ENCODE assay signal across 8 cellular contexts in genomic region chr2:206442854-206443734, GRCh38. TPM values are rescaled to one million over a fixed set of nuclear protein-coding genes. Genes with fewer than 3 reads are reported as not detected.
DNase-seq lines count a peak whose midpoint lies in the region; ATAC-seq, FAIRE-seq and TF ChIP-seq lines count a peak whose summit lies in the region.

Gene ADAM23, plus strand, starts transcription at chr2:206443532. Its CDS starts 335 bp downstream, at chr2:206443867.

- H3K9me3 ChIP-seq in esophagus squamous epithelium: no peaks in the 10 kb centered on the region
- H3K9me3 ChIP-seq in stomach: no peaks in the 10 kb centered on the region

- peak within 1 kb of the TSS; percentile 79 for H3K4me3 Mint-ChIP-seq in activated T-cell treated with anti-CD3 and anti-CD28 coated beads, Interleukin-2, amount 50 U/mL, for 4 hours

- 1% methylated on average over 15 to 17 of the region's 81 CpGs for WGBS in esophagus squamous epithelium, 2 donors
- WGBS in stomach, 5 donors: 0 to 1% (median 1%) methylated on average over 24 to 81 of the region's 81 CpGs

- peak; percentile 65 for DNase-seq in GM12891 (ENCODE audit: insufficient read length, low spot score)
- DNase-seq in NCI-H510A (lab: John Stamatoyannopoulos, UW): peak; percentile 82
- peak; percentile 26 for DNase-seq in activated T-cell treated with anti-CD3 and anti-CD28 coated beads, Interleukin-2, amount 50 U/mL, for 4 hours
- no peak for DNase-seq in esophagus squamous epithelium (lab: John Stamatoyannopoulos, UW)
- peak; percentile 67 for DNase-seq in myocyte (ENCODE audit: low read depth)
- DNase-seq in stomach: no peak

- H3K4me1 ChIP-seq in esophagus squamous epithelium (peaks cover 7 to 21% (median 13%) of the 10 kb centered on the region in 3 donors), stomach (peaks cover 0 to 20% (median 12%) of the 10 kb centered on the region in 4 donors)

- intact Hi-C loops in esophagus squamous epithelium (cut with DNase I) (no loop called here), stomach (cut with DNase I; ENCODE audit: low total_unique reads) (no loop called here)

- H3K4me1 Mint-ChIP-seq in activated T-cell treated with anti-CD3 and anti-CD28 coated beads, Interleukin-2, amount 50 U/mL, for 4 hours (ENCODE audit: low read depth): peaks cover 10% of the 10 kb centered on the region

- TF ChIP-seq EP300 in stomach (IDR thresholded peaks at IDR 0.05): no peak

- FAIRE-seq in GM12891 (lab: Jason Lieb, UNC): peak; percentile 75

- H3K36me3 Mint-ChIP-seq in activated T-cell treated with anti-CD3 and anti-CD28 coated beads, Interleukin-2, amount 50 U/mL, for 4 hours (ENCODE audit: insufficient read depth): no peaks in the 10 kb centered on the region

- H3K4me3 ChIP-seq in esophagus squamous epithelium: peak within 1 kb of the TSS; percentile 42 to 76 (median 52)
- H3K4me3 ChIP-seq in stomach: peak within 1 kb of the TSS; percentile 45 to 57 (median 46)

- H3K27me3 ChIP-seq in esophagus squamous epithelium (peaks cover 0 to 66% (median 4%) of the 10 kb centered on the region in 4 donors), stomach (peaks cover 0 to 71% (median 46%) of the 10 kb centered on the region in 3 donors)

- peak in 1 of 6 experiments; percentile 4 for TF ChIP-seq CTCF in esophagus squamous epithelium (IDR thresholded peaks at IDR 0.05)
- no peak for TF ChIP-seq CTCF in stomach (IDR thresholded peaks at IDR 0.05)

- peaks cover 62% of the 10 kb centered on the region for H3K27me3 Mint-ChIP-seq in activated T-cell treated with anti-CD3 and anti-CD28 coated beads, Interleukin-2, amount 50 U/mL, for 4 hours (ENCODE audit: low read depth)

- no peaks in the 10 kb centered on the region for H3K36me3 ChIP-seq in esophagus squamous epithelium
- H3K36me3 ChIP-seq in stomach: no peaks in the 10 kb centered on the region

- ATAC-seq in HG02798 (IDR thresholded peaks at IDR 0.05; ENCODE audit: poor library complexity, unreplicated experiment) (peak; percentile 43), GM18520 (IDR thresholded peaks at IDR 0.05; ENCODE audit: unreplicated experiment) (no peak)
- ATAC-seq in activated T-cell treated with anti-CD3 and anti-CD28 coated beads, Interleukin-2, amount 50 U/mL, for 4 hours: peak; percentile 76 to 79

- no peaks in the 10 kb centered on the region for H3K9me3 Mint-ChIP-seq in activated T-cell treated with anti-CD3 and anti-CD28 coated beads, Interleukin-2, amount 50 U/mL, for 4 hours

- H3K27ac ChIP-seq in esophagus squamous epithelium: peak within 1 kb of the TSS in 3 of 4 donors; percentile 42 to 44 (median 44)
- H3K27ac ChIP-seq in stomach: peak within 1 kb of the TSS in 3 of 5 donors; percentile 22 to 68 (median 51)

- TF ChIP-seq POLR2A in GM12891 (IDR thresholded peaks at IDR 0.05; ENCODE audit: low read depth, low read length): no peak
- TF ChIP-seq POLR2A in esophagus squamous epithelium (IDR thresholded peaks at IDR 0.05): no peak
- no peak for TF ChIP-seq POLR2A in stomach (IDR thresholded peaks at IDR 0.05)

TF ChIP-seq in GM12891, 5 proteins besides CTCF, POLR2A, EP300 and RAD21:
- TF ChIP-seq POU2F2 (IDR thresholded peaks at IDR 0.05; ENCODE audit: low read depth, low read length) (no peak), PAX5 (IDR thresholded peaks at IDR 0.05; ENCODE audit: insufficient read depth, low read length, severe bottlenecking) (no peak), POLR2AphosphoS5 (IDR thresholded peaks at IDR 0.05; ENCODE audit: low read depth, low read length) (no peak), TAF1 (IDR thresholded peaks at IDR 0.05; ENCODE audit: low read depth, low read length) (no peak), SPI1 (IDR thresholded peaks at IDR 0.05; ENCODE audit: low read depth, low read length) (no peak)

RNA-seq across cellular contexts. Expression of gene ADAM23, which starts in this region (rescaled TPM):
- polyA plus RNA-seq in GM12891 (2012; ENCODE audit: low read depth, missing spikeins): 4.7 TPM
- total RNA-seq in activated T-cell treated with anti-CD3 and anti-CD28 coated beads, Interleukin-2, amount 50 U/mL, for 4 hours: 1 to 10 TPM in 1 of 3 donors, under 1 TPM in 2; 0.25 to 1.2 (median 0.87) TPM
- 10 to 100 TPM in 1 of 4 donors, 1 to 10 TPM in 2, under 1 TPM in 1; 0.95 to 10.1 (median 6.6) TPM for total RNA-seq in esophagus squamous epithelium
- 4.9 and 5.5 TPM in 2 replicates for total RNA-seq in myocyte
- polyA plus RNA-seq in myocyte (2012): 18.9 TPM
- 1 to 10 TPM in 3 of 5 donors, under 1 TPM in 1, not detected in 1; 0.87 to 3.9 (median 2.5) TPM for total RNA-seq in stomach
- 1 to 10 TPM in 2 of 3 donors, under 1 TPM in 1; 0.85 to 1.4 (median 1.4) TPM for polyA plus RNA-seq in stomach

Comparison
In these comparisons a context has a peak if more than half of its experiments do, and no peak if none do; other contexts are left out.
1. DNase-seq: peak in GM12891 (single experiment), NCI-H510A (single experiment), activated T-cell treated with anti-CD3 and anti-CD28 coated beads, Interleukin-2, amount 50 U/mL, for 4 hours (single experiment) and myocyte (single experiment); none in esophagus squamous epithelium (single experiment) and stomach (single experiment).